In genomic region chrX:15686818-15687685, GRCh38 we compare ENCODE assay signal across 8 cellular contexts. TPM values are rescaled to one million over a fixed set of nuclear protein-coding genes. Genes with fewer than 3 reads are reported as not detected.
DNase-seq lines count a peak whose midpoint lies in the region; ATAC-seq and TF ChIP-seq lines count a peak whose summit lies in the region.

No MANE protein-coding gene starts in this region.

- peak; percentile 88 for ATAC-seq in GM21526 (IDR thresholded peaks at IDR 0.05; ENCODE audit: low FRiP score, unreplicated experiment)
- peak; percentile 88 for ATAC-seq in Right ventricle myocardium superior (ENCODE audit: poor library complexity)
- ATAC-seq in HG03045 (IDR thresholded peaks at IDR 0.05; ENCODE audit: unreplicated experiment), result no peak

- no peaks in the 10 kb centered on the region for H3K4me1 ChIP-seq in SK-N-SH (ENCODE audit: control insufficient read depth in 1 of 2, insufficient read depth in 2 of 2, low read depth in 1 of 2, low read length in 1 of 2)

- peaks cover 22 to 33% of the 10 kb centered on the region in 2 experiments for H3K36me3 ChIP-seq in SK-N-SH (replicated peaks in 1 of 2; ENCODE audit: control insufficient read depth in 1 of 2, insufficient read depth in 2 of 2, low read length in 1 of 2)

- H3K27me3 ChIP-seq in SK-N-SH (ENCODE audit: insufficient read depth), result no peaks in the 10 kb centered on the region

- H3K9me3 ChIP-seq in SK-N-SH, result no peaks in the 10 kb centered on the region

- CTCF ChIA-PET in SK-N-SH (lab: Yijun Ruan, JAX), result interaction anchor here (0.7 to 2.0 kb wide), 7 partner anchors 11 to 235 kb away, joined by 3 to 9 read pairs (median 3); no protein-coding TSS in a partner anchor

- peaks cover 62% of the 10 kb centered on the region for H3K79me2 ChIP-seq in SK-N-SH (ENCODE audit: insufficient read depth)

- peak; percentile 74 for TF ChIP-seq RAD21 in SK-N-SH (IDR thresholded peaks at IDR 0.05; ENCODE audit: low read length)

- no peak overlapping the region for H2AFZ ChIP-seq in SK-N-SH (ENCODE audit: low read depth)

- no peak overlapping the region for H3K27ac ChIP-seq in SK-N-SH (ENCODE audit: low read depth in 2 of 2, low read length in 1 of 2)

- DNase-seq in DMS153 treated with DMSO at 0.1 percent for 48 hours (lab: John Stamatoyannopoulos, UW; ENCODE audit: unreplicated experiment), result peak; percentile 7
- DNase-seq in LHCN-M2 (ENCODE audit: low read depth), result peak; percentile 49
- DNase-seq in SK-N-SH, result peak; percentile 63
- DNase-seq in activated naive CD4-positive, alpha-beta T cell treated with anti-CD3 and anti-CD28 coated beads, Interleukin-2, amount 50 U/mL, for 16 hours, result peak; percentile 36
- DNase-seq in Right ventricle myocardium superior, result no peak
- DNase-seq in renal cortical epithelial cell (ENCODE audit: low read depth), result peak; percentile 40

- no peak overlapping the region for H3K9ac ChIP-seq in SK-N-SH

- TF ChIP-seq EP300 in SK-N-SH (IDR thresholded peaks at IDR 0.05; ENCODE audit: borderline replicate concordance in 1 of 2, low read depth in 1 of 2, low read length in 1 of 2), result no peak

- intact Hi-C loops in Right ventricle myocardium superior (cut with DNase I), result loop anchor here (10.0 kb wide), 1 partner anchor 58 kb away; no protein-coding TSS in a partner anchor

- no peak overlapping the region for H3K4me2 ChIP-seq in SK-N-SH

- WGBS in SK-N-SH (ENCODE audit: low lambda C conversion rate), result 40% methylated on average over 6 of the region's 6 CpGs

- no peak overlapping the region for H3K4me3 ChIP-seq in SK-N-SH (ENCODE audit: low read depth in 2 of 2, low read length in 1 of 2)

- TF ChIP-seq CTCF in SK-N-SH (IDR thresholded peaks at IDR 0.05), result peak; percentile 86

- POLR2A ChIA-PET in SK-N-SH (lab: Yijun Ruan, JAX), result no interaction called here

- peaks cover 11% of the 10 kb centered on the region for H3F3A ChIP-seq in SK-N-SH (replicated peaks; ENCODE audit: insufficient read depth)

- no peaks in the 10 kb centered on the region for H3K9me2 ChIP-seq in SK-N-SH

- H4K20me1 ChIP-seq in SK-N-SH (ENCODE audit: insufficient read depth), result peaks cover 23% of the 10 kb centered on the region

TF ChIP-seq in SK-N-SH, 30 proteins besides CTCF, POLR2A, EP300 and RAD21:
- TF ChIP-seq SMC3 (IDR thresholded peaks at IDR 0.05; ENCODE audit: low read depth, low read length) (peak; percentile 64), CHD2 (IDR thresholded peaks at IDR 0.05; ENCODE audit: low read length, partially characterized antibody) (no peak), PBX3 (IDR thresholded peaks at IDR 0.05) (peak; percentile 51; the same call in 1 of the 2 replicates)
TF ChIP-seq in SK-N-SH: peak in this region for 2.

RNA-seq across cellular contexts. Expression of gene CLTRN, which starts 22.4 kb away (rescaled TPM):
- total RNA-seq in LHCN-M2 (2014; rRNA removed) (not detected in 2 replicates), Right ventricle myocardium superior (0.94 TPM), renal cortical epithelial cell (2.8 and 3.0 TPM in 2 replicates)
- 0.07 TPM for polyA plus RNA-seq in LHCN-M2 (2012)
- 0.16 and 0.21 TPM in 2 replicates for polyA plus RNA-seq in SK-N-SH (2012; rRNA removed)
- 0.22 and 0.23 TPM in 2 replicates for polyA plus RNA-seq in SK-N-SH (2012; cell fraction: cytosol; rRNA removed)
- polyA plus RNA-seq in SK-N-SH (2012; cell fraction: nucleus; rRNA removed), result 0.34 and 0.60 TPM in 2 replicates

RNA-seq across cellular contexts. Expression of gene CA5B, which starts 51.0 kb away (rescaled TPM):
- total RNA-seq in LHCN-M2 (2014; rRNA removed), result 18.4 and 29.7 TPM in 2 replicates
- 6.8 TPM for polyA plus RNA-seq in LHCN-M2 (2012)
- 4.4 and 8.0 TPM in 2 replicates for polyA plus RNA-seq in SK-N-SH (2012; rRNA removed)
- polyA plus RNA-seq in SK-N-SH (2012; cell fraction: cytosol; rRNA removed), result 5.8 and 6.0 TPM in 2 replicates
- 4.7 and 6.4 TPM in 2 replicates for polyA plus RNA-seq in SK-N-SH (2012; cell fraction: nucleus; rRNA removed)
- 2.8 TPM for total RNA-seq in Right ventricle myocardium superior
- total RNA-seq in renal cortical epithelial cell, result 2.1 and 5.4 TPM in 2 replicates
